In the genomic region with DNA sequence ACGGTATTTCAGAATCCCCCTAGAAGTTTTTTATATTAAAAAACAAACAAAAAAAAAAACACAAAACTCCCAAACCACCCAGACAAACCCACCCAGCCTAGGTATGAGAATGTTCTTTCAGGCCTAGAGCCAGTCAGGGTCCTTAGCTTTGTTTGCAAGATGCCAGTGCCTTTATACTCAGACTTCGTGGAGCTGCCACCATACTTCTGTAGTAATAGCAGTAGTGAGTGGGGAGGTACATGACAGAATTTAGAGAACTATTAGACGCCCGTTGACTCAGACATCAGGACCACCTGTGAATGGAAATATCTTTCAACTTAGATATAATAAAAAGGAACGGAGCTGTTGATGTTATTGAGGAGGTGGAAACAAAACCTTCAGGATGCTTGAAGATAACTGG, we compare ENCODE assay signal across 14 cellular contexts.
A peak's percentile ranks its signal among the peaks of the same experiment; 100 is the strongest.
DNase-seq lines count a peak whose midpoint lies in the region; ATAC-seq and TF ChIP-seq lines count a peak whose summit lies in the region.
"Had no signal": no experiment of that assay in that cellular context is flagged by ENCODE, and none has a peak within 500 bp of the region (broad histone marks: within the 10 kb centered on the region; RNA-seq: fewer than 3 reads in every experiment).

No MANE protein-coding gene starts in this region.

- H3K36me3 ChIP-seq in PC-3 (ENCODE audit: low read depth, low read length) (no peaks in the 10 kb centered on the region), Caco-2 (ENCODE audit: control insufficient read depth, insufficient read depth, low read length) (no peaks in the 10 kb centered on the region)
- H3K36me3 ChIP-seq in naive thymus-derived CD4-positive, alpha-beta T cell (ENCODE audit: control insufficient read depth in 2 of 3, insufficient read depth in 3 of 3, low read length in 3 of 3), result no peaks in the 10 kb centered on the region
- H3K36me3 ChIP-seq: ascending aorta, right atrium auricular region had no signal

- no peak for DNase-seq in activated T-cell treated with anti-CD3 and anti-CD28 coated beads, Interleukin-2, amount 50 U/mL, for 24 hours
- no peak for DNase-seq in activated T-cell treated with anti-CD3 and anti-CD28 coated beads, Interleukin-2, amount 50 U/mL, for 48 hours
- no peak for DNase-seq in PC-3
- DNase-seq in stimulated activated effector memory CD8-positive, alpha-beta T cell treated with anti-CD3 and anti-CD28 coated beads, Interleukin-12 subunit alpha, Interleukin-12 subunit beta, amount 100 ng/mL, for 72 hours (ENCODE audit: low spot score in 2 of 2), result peak in 1 of 2 donors; percentile 55
- no peak for DNase-seq in Caco-2
- DNase-seq in GM20000 (ENCODE audit: low spot score), result no peak
- no peak for DNase-seq in naive thymus-derived CD4-positive, alpha-beta T cell
- DNase-seq: NCI-H187, NCI-H510A treated with DMSO at 0.1 percent for 48 hours had no signal

- no peak for ATAC-seq in PC-3
- ATAC-seq in stimulated activated effector memory CD8-positive, alpha-beta T cell treated with anti-CD3 and anti-CD28 coated beads, Interleukin-12 subunit alpha, Interleukin-12 subunit beta, amount 100 ng/mL, for 72 hours, result peak; percentile 66
- no peak for ATAC-seq in naive thymus-derived CD4-positive, alpha-beta T cell

- H3K27me3 ChIP-seq in PC-3 (ENCODE audit: low read length), result no peaks in the 10 kb centered on the region
- H3K27me3 ChIP-seq in Caco-2 (replicated peaks; ENCODE audit: control insufficient read depth, insufficient read depth, low read length), result no peaks in the 10 kb centered on the region
- no peaks in the 10 kb centered on the region for H3K27me3 ChIP-seq in naive thymus-derived CD4-positive, alpha-beta T cell (ENCODE audit: control insufficient read depth in 2 of 2, insufficient read depth in 2 of 2, low read length in 2 of 2)
- H3K27me3 ChIP-seq: ascending aorta, right atrium auricular region had no signal

- H3K9ac ChIP-seq in PC-3 (ENCODE audit: low read length), result no peak overlapping the region

- no TSS peak for BruUV-seq in PC-3 (replicated peaks; lab: Mats Ljungman, UMichigan)
- BruUV-seq in Caco-2 (replicated peaks; lab: Mats Ljungman, UMichigan), result no TSS peak

- H3K27me3 Mint-ChIP-seq in activated T-cell treated with anti-CD3 and anti-CD28 coated beads, Interleukin-2, amount 50 U/mL, for 24 hours, result no peaks in the 10 kb centered on the region
- no peaks in the 10 kb centered on the region for H3K27me3 Mint-ChIP-seq in Caco-2 (ENCODE audit: insufficient read depth, unreplicated experiment)
- no peaks in the 10 kb centered on the region for H3K27me3 Mint-ChIP-seq in naive thymus-derived CD4-positive, alpha-beta T cell

- H3K4me3 ChIP-seq in PC-3 (ENCODE audit: low read length) (no peak overlapping the region), Caco-2 (ENCODE audit: low read depth, low read length) (no peak overlapping the region)
- no peak overlapping the region for H3K4me3 ChIP-seq in naive thymus-derived CD4-positive, alpha-beta T cell (ENCODE audit: low read length)
- H3K4me3 ChIP-seq: ascending aorta, right atrium auricular region had no signal

- H3K9me2 ChIP-seq in PC-3 (replicated peaks; ENCODE audit: low read length), result no peaks in the 10 kb centered on the region

- H3K4me1 ChIP-seq in PC-3 (ENCODE audit: insufficient read depth, low read length) (peaks cover 58% of the 10 kb centered on the region), Caco-2 (no peaks in the 10 kb centered on the region)
- peaks cover 10 to 21% of the 10 kb centered on the region in 2 donors for H3K4me1 ChIP-seq in naive thymus-derived CD4-positive, alpha-beta T cell (ENCODE audit: control insufficient read depth in 2 of 2, insufficient read depth in 2 of 2, low read length in 2 of 2)

- H3K4me3 Mint-ChIP-seq in activated T-cell treated with anti-CD3 and anti-CD28 coated beads, Interleukin-2, amount 50 U/mL, for 24 hours, result peak overlapping the region; percentile 35
- peak overlapping the region; percentile 53 for H3K4me3 Mint-ChIP-seq in stimulated activated effector memory CD8-positive, alpha-beta T cell treated with anti-CD3 and anti-CD28 coated beads, Interleukin-12 subunit alpha, Interleukin-12 subunit beta, amount 100 ng/mL, for 72 hours
- no peak overlapping the region for H3K4me3 Mint-ChIP-seq in Caco-2 (ENCODE audit: unreplicated experiment)
- H3K4me3 Mint-ChIP-seq in naive thymus-derived CD4-positive, alpha-beta T cell, result no peak overlapping the region
- H3K4me3 Mint-ChIP-seq: nephron had no signal

- H3K4me1 Mint-ChIP-seq in activated T-cell treated with anti-CD3 and anti-CD28 coated beads, Interleukin-2, amount 50 U/mL, for 24 hours (ENCODE audit: low read depth), result peaks cover 59% of the 10 kb centered on the region
- H3K4me1 Mint-ChIP-seq in stimulated activated effector memory CD8-positive, alpha-beta T cell treated with anti-CD3 and anti-CD28 coated beads, Interleukin-12 subunit alpha, Interleukin-12 subunit beta, amount 100 ng/mL, for 72 hours, result peaks cover 51% of the 10 kb centered on the region
- no peaks in the 10 kb centered on the region for H3K4me1 Mint-ChIP-seq in Caco-2 (ENCODE audit: low read depth, unreplicated experiment)
- peaks cover 5 to 43% (median 13%) of the 10 kb centered on the region in 7 donors for H3K4me1 Mint-ChIP-seq in naive thymus-derived CD4-positive, alpha-beta T cell
- H3K4me1 Mint-ChIP-seq: nephron had no signal

- H3K9me3 ChIP-seq in PC-3 (ENCODE audit: low read length), result no peaks in the 10 kb centered on the region
- H3K9me3 ChIP-seq in Caco-2, result no peaks in the 10 kb centered on the region; the same call in 1 of the 2 replicates
- no peaks in the 10 kb centered on the region for H3K9me3 ChIP-seq in naive thymus-derived CD4-positive, alpha-beta T cell (ENCODE audit: control insufficient read depth in 2 of 3, low read length in 3 of 3)
- H3K9me3 ChIP-seq: ascending aorta, right atrium auricular region had no signal

- H4K20me1 ChIP-seq in PC-3 (ENCODE audit: low read length), result no peaks in the 10 kb centered on the region

- no peak overlapping the region for H2AFZ ChIP-seq in PC-3 (ENCODE audit: low read length)

- peak overlapping the region; percentile 93 for H3K27ac ChIP-seq in PC-3 (ENCODE audit: low read length)
- H3K27ac ChIP-seq in angular gyrus (ENCODE audit: low read depth, low read length), result peak overlapping the region; percentile 94
- no peak overlapping the region for H3K27ac ChIP-seq in naive thymus-derived CD4-positive, alpha-beta T cell (ENCODE audit: low read depth, low read length)
- H3K27ac ChIP-seq: ascending aorta, HL-60, right atrium auricular region had no signal

- intact Hi-C loops in PC-3 (cut with micrococcal nuclease), result loop anchor here (2.0 to 10.0 kb wide), 4 partner anchors 25 to 235 kb away; no protein-coding TSS in a partner anchor
- intact Hi-C loops in Caco-2 (cut with micrococcal nuclease; ENCODE audit: unreplicated experiment), result no loop called here
- intact Hi-C loops in naive thymus-derived CD4-positive, alpha-beta T cell (cut with micrococcal nuclease), result loop anchor here (2.0 to 10.0 kb wide), 5 partner anchors 113 to 235 kb away; a partner anchor contains a TSS

- peak overlapping the region; percentile 95 for H3K27ac Mint-ChIP-seq in activated T-cell treated with anti-CD3 and anti-CD28 coated beads, Interleukin-2, amount 50 U/mL, for 24 hours
- peak overlapping the region; percentile 98 for H3K27ac Mint-ChIP-seq in stimulated activated effector memory CD8-positive, alpha-beta T cell treated with anti-CD3 and anti-CD28 coated beads, Interleukin-12 subunit alpha, Interleukin-12 subunit beta, amount 100 ng/mL, for 72 hours
- no peak overlapping the region for H3K27ac Mint-ChIP-seq in Caco-2 (ENCODE audit: unreplicated experiment)
- H3K27ac Mint-ChIP-seq in naive thymus-derived CD4-positive, alpha-beta T cell, result peak overlapping the region in 1 of 9 donors; percentile 2
- H3K27ac Mint-ChIP-seq: nephron had no signal

- H3F3A ChIP-seq in PC-3 (ENCODE audit: low read length, unreplicated experiment), result peaks cover 6% of the 10 kb centered on the region

- H3K9me3 Mint-ChIP-seq in activated T-cell treated with anti-CD3 and anti-CD28 coated beads, Interleukin-2, amount 50 U/mL, for 24 hours, result peaks cover 3% of the 10 kb centered on the region
- no peaks in the 10 kb centered on the region for H3K9me3 Mint-ChIP-seq in stimulated activated effector memory CD8-positive, alpha-beta T cell treated with anti-CD3 and anti-CD28 coated beads, Interleukin-12 subunit alpha, Interleukin-12 subunit beta, amount 100 ng/mL, for 72 hours
- H3K9me3 Mint-ChIP-seq in Caco-2 (ENCODE audit: unreplicated experiment), result no peaks in the 10 kb centered on the region
- no peaks in the 10 kb centered on the region for H3K9me3 Mint-ChIP-seq in naive thymus-derived CD4-positive, alpha-beta T cell
- H3K9me3 Mint-ChIP-seq: nephron had no signal

- TF ChIP-seq CTCF in PC-3 (conservative IDR thresholded peaks at IDR 0.05; ENCODE audit: low read depth, low read length) (no peak), Caco-2 (IDR thresholded peaks at IDR 0.05; ENCODE audit: insufficient read depth in 1 of 2, low read depth in 1 of 2, low read length in 1 of 2, severe bottlenecking in 1 of 2, unreplicated experiment in 1 of 2) (no peak), GM20000 (IDR thresholded peaks at IDR 0.05; ENCODE audit: extremely low read depth, missing control alignments) (no peak)

- POLR2A ChIA-PET in PC-3 (lab: Charles Lee; ENCODE audit: unreplicated experiment) (no interaction called here), Caco-2 (lab: Charles Lee) (no interaction called here)
- POLR2A ChIA-PET in naive thymus-derived CD4-positive, alpha-beta T cell (lab: Charles Lee), result no interaction called here

- CTCF ChIA-PET in PC-3 (lab: Charles Lee), result interaction anchor here (1.7 kb wide), 1 partner anchor 25 kb away, joined by 9 read pairs; no protein-coding TSS in a partner anchor
- CTCF ChIA-PET in Caco-2 (lab: Charles Lee), result no interaction called here
- CTCF ChIA-PET in naive thymus-derived CD4-positive, alpha-beta T cell (lab: Charles Lee), result interaction anchor here (0.6 kb wide), 1 partner anchor 297 kb away, joined by 6 read pairs; no protein-coding TSS in a partner anchor

- no peaks in the 10 kb centered on the region for H3K79me2 ChIP-seq in PC-3 (ENCODE audit: low read length)

- H3K36me3 Mint-ChIP-seq in activated T-cell treated with anti-CD3 and anti-CD28 coated beads, Interleukin-2, amount 50 U/mL, for 24 hours (ENCODE audit: low read depth), result peaks cover 2% of the 10 kb centered on the region
- H3K36me3 Mint-ChIP-seq in stimulated activated effector memory CD8-positive, alpha-beta T cell treated with anti-CD3 and anti-CD28 coated beads, Interleukin-12 subunit alpha, Interleukin-12 subunit beta, amount 100 ng/mL, for 72 hours, result peaks cover 16% of the 10 kb centered on the region
- no peaks in the 10 kb centered on the region for H3K36me3 Mint-ChIP-seq in Caco-2 (ENCODE audit: insufficient read depth, unreplicated experiment)
- no peaks in the 10 kb centered on the region for H3K36me3 Mint-ChIP-seq in naive thymus-derived CD4-positive, alpha-beta T cell

- H3K4me2 ChIP-seq in PC-3 (ENCODE audit: low read length), result peak overlapping the region; percentile 64; the same call in 1 of the 2 replicates

Comparison
In these comparisons a context has a peak if more than half of its experiments do, and no peak if none do; other contexts are left out.
1. H3K4me3 Mint-ChIP-seq: peak in activated T-cell treated with anti-CD3 and anti-CD28 coated beads, Interleukin-2, amount 50 U/mL, for 24 hours (single experiment) and stimulated activated effector memory CD8-positive, alpha-beta T cell treated with anti-CD3 and anti-CD28 coated beads, Interleukin-12 subunit alpha, Interleukin-12 subunit beta, amount 100 ng/mL, for 72 hours (single experiment); none in Caco-2 (single experiment) and naive thymus-derived CD4-positive, alpha-beta T cell (0 of 10).